ENCODE assay signal across 19 cellular contexts in the genomic region with DNA sequence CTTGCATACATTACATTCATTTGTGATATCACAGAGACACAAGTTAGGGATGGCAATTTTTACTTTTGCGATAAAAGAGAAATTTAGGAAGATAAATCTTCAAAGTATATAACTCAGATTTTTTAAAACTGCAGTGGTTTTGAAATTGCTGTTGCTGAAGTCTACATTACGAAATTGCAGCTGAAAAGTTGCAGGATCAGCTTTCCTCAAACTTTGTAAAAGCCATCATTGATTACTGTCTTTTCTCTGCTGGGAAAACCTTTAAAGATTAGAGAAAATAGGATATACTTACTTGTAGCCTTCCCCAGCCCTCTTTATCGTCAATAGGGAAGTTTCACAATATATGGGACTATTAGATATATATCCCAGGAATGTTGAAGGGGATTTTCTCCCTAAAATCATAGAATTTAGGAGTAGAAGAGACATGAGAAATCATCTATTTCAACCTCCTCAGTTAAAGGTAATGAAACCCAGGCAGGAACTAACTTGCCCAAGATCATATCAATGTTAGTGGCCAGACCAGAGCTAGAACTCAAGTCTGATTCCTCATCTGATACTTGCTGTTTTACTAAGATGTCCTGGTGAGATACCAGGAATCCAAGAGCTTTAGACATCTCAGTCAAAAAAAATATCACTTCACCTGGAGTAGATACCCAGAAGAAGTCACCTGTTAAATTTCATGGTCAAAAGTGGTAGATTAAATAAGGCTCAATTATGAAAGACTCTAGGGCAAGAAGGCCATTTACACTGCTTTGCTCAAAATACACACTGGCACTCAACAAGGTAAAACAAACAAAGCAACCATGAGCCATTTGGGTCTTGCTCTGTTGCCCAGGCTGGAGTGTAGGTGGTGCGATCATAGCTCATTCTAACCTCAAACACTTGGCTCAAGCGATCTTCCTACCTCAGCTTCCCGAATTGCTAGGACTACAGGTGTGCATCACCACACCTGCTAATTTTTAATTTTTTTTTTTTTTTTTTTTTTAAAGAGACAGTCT. TPM values are rescaled to one million over a fixed set of nuclear protein-coding genes. Genes with fewer than 3 reads are reported as not detected.
DNase-seq lines count a peak whose midpoint lies in the region; ATAC-seq and TF ChIP-seq lines count a peak whose summit lies in the region.
"Had no signal": no experiment of that assay in that cellular context is flagged by ENCODE, and none has a peak within 500 bp of the region (broad histone marks: within the 10 kb centered on the region; RNA-seq: fewer than 3 reads in every experiment).

No MANE protein-coding gene starts in this region.

- no peaks in the 10 kb centered on the region for H4K20me1 ChIP-seq in mammary epithelial cell (ENCODE audit: insufficient read depth, low read length)

- BruUV-seq in mammary epithelial cell (replicated peaks; lab: Mats Ljungman, UMichigan) (no TSS peak), MCF 10A (replicated peaks; lab: Mats Ljungman, UMichigan) (no TSS peak)

- H3K4me1 Mint-ChIP-seq in MCF 10A (ENCODE audit: insufficient read depth, unreplicated experiment) (peaks cover 8% of the 10 kb centered on the region), WTC11 (no peaks in the 10 kb centered on the region)
- H3K4me1 Mint-ChIP-seq: activated B cell treated with CpG ODN at 0.5 μM for 24 hours had no signal

- H3K79me2 ChIP-seq in mammary epithelial cell (ENCODE audit: insufficient read depth, low read length) = peaks cover 15% of the 10 kb centered on the region

- WGBS in mammary epithelial cell (ENCODE audit: low coverage, missing lambda C conversion rate) = 87% methylated on average over 6 of the region's 6 CpGs

- H3K9ac ChIP-seq in mammary epithelial cell (ENCODE audit: insufficient read depth, low read length) = no peak overlapping the region

- TF ChIP-seq CTCF in mammary epithelial cell (conservative IDR thresholded peaks at IDR 0.05 in 1 of 2, IDR thresholded peaks at IDR 0.05 in 1 of 2; ENCODE audit: extremely low read depth in 1 of 2, insufficient read depth in 1 of 2, low read depth in 1 of 2, low read length in 2 of 2) = no peak
- no peak for TF ChIP-seq CTCF in MCF 10A (IDR thresholded peaks at IDR 0.05; ENCODE audit: unreplicated experiment)
- TF ChIP-seq CTCF in WTC11 (IDR thresholded peaks at IDR 0.05) = no peak
- no peak for TF ChIP-seq CTCF in fibroblast of pulmonary artery (IDR thresholded peaks at IDR 0.05; ENCODE audit: low read length, missing control alignments)

- dilution Hi-C loops in mammary epithelial cell (cut with HindIII; ENCODE audit: low sequenced_read_pairs) = no loop called here

- no peak overlapping the region for H3K27ac Mint-ChIP-seq in MCF 10A (ENCODE audit: low read depth, unreplicated experiment)
- no peak overlapping the region for H3K27ac Mint-ChIP-seq in WTC11
- H3K27ac Mint-ChIP-seq: activated B cell treated with CpG ODN at 0.5 μM for 24 hours; activated T-helper 2 cell treated with anti-CD3 and anti-CD28 coated beads, Interferon-gamma antibody, Interleukin-2, Interleukin-4, amounts not matched to agents 10 μg/mL and 5 μg/mL and 100 μg/mL, durations not matched to agents 14 hours and 24 hours and 36 hours; CD8-positive, alpha-beta T cell; progenitor cell of endocrine pancreas had no signal

- H3K27me3 Mint-ChIP-seq in MCF 10A (ENCODE audit: insufficient read depth, unreplicated experiment) = no peaks in the 10 kb centered on the region
- no peaks in the 10 kb centered on the region for H3K27me3 Mint-ChIP-seq in WTC11 (ENCODE audit: low read depth)
- H3K27me3 Mint-ChIP-seq: activated B cell treated with CpG ODN at 0.5 μM for 24 hours, progenitor cell of endocrine pancreas had no signal

- no peak overlapping the region for H3K4me3 Mint-ChIP-seq in MCF 10A (ENCODE audit: unreplicated experiment)
- no peak overlapping the region for H3K4me3 Mint-ChIP-seq in WTC11
- H3K4me3 Mint-ChIP-seq: activated B cell treated with CpG ODN at 0.5 μM for 24 hours; CD8-positive, alpha-beta T cell had no signal

- intact Hi-C loops in mammary epithelial cell (cut with micrococcal nuclease) (no loop called here), MCF 10A (cut with micrococcal nuclease) (no loop called here), head of caudate nucleus (cut with DNase I) (no loop called here)

- H3K4me2 ChIP-seq in mammary epithelial cell (ENCODE audit: insufficient read depth, low read depth, low read length) = no peak overlapping the region

- ATAC-seq in WTC11 = no peak
- ATAC-seq in HG02623 (IDR thresholded peaks at IDR 0.05; ENCODE audit: unreplicated experiment) = no peak
- ATAC-seq: CD8-positive, alpha-beta T cell; HCT116 had no signal

- no peak overlapping the region for H3K27ac ChIP-seq in mammary epithelial cell (ENCODE audit: insufficient read depth, low read depth, low read length)
- H3K27ac ChIP-seq: cardiac muscle cell, suprapubic skin, vagina had no signal

- H3K4me1 ChIP-seq in mammary epithelial cell (ENCODE audit: insufficient read depth, low read length) (peaks cover 5% of the 10 kb centered on the region), HAP-1 (no peaks in the 10 kb centered on the region)
- H3K4me1 ChIP-seq: vagina had no signal

- no peaks in the 10 kb centered on the region for H3K9me3 Mint-ChIP-seq in MCF 10A (ENCODE audit: unreplicated experiment)
- H3K9me3 Mint-ChIP-seq in WTC11 = no peaks in the 10 kb centered on the region
- H3K9me3 Mint-ChIP-seq: activated B cell treated with CpG ODN at 0.5 μM for 24 hours; activated T-helper 2 cell treated with anti-CD3 and anti-CD28 coated beads, Interferon-gamma antibody, Interleukin-2, Interleukin-4, amounts not matched to agents 10 μg/mL and 5 μg/mL and 100 μg/mL, durations not matched to agents 14 hours and 24 hours and 36 hours; CD8-positive, alpha-beta T cell had no signal

- DNase-seq in mammary epithelial cell (peak; percentile 36), MCF 10A (ENCODE audit: unreplicated experiment) (no peak), WTC11 (ENCODE audit: low spot score) (no peak), fibroblast of pulmonary artery (ENCODE audit: low read depth) (peak; percentile 5), HAP-1 (ENCODE audit: low spot score in 2 of 2) (no peak), head of caudate nucleus (no peak)
- DNase-seq: activated B cell treated with CpG ODN at 0.5 μM for 24 hours; amniotic stem cell; CD8-positive, alpha-beta T cell; MM.1S; NCI-H526 treated with DMSO at 0.1 percent for 48 hours had no signal

- CTCF ChIA-PET in mammary epithelial cell (lab: Charles Lee; ENCODE audit: low non-redundant PET) = no interaction called here
- CTCF ChIA-PET in MCF 10A (lab: Yijun Ruan, JAX) = interaction anchor here (0.7 to 0.9 kb wide), 3 partner anchors 10 to 251 kb away, joined by 3 to 6 read pairs (median 3); no protein-coding TSS in a partner anchor
- CTCF ChIA-PET in WTC11 (lab: Charles Lee) = no interaction called here

- no peaks in the 10 kb centered on the region for H3K27me3 ChIP-seq in mammary epithelial cell (ENCODE audit: insufficient read depth, low read length)
- no peaks in the 10 kb centered on the region for H3K27me3 ChIP-seq in HAP-1 (ENCODE audit: low read depth)
- H3K27me3 ChIP-seq: cardiac muscle cell, suprapubic skin, vagina had no signal

- H3K36me3 Mint-ChIP-seq in MCF 10A (ENCODE audit: insufficient read depth, unreplicated experiment) (peaks cover 100% of the 10 kb centered on the region), WTC11 (peaks cover 75% of the 10 kb centered on the region)

- H3K9me3 ChIP-seq in mammary epithelial cell (replicated peaks; ENCODE audit: insufficient read depth, low read length) (no peaks in the 10 kb centered on the region), HAP-1 (no peaks in the 10 kb centered on the region)
- H3K9me3 ChIP-seq: suprapubic skin, vagina had no signal

- POLR2A ChIA-PET in MCF 10A (lab: Yijun Ruan, JAX) (interaction anchor here (0.6 to 1.5 kb wide), 5 partner anchors 10 to 215 kb away, joined by 3 to 4 read pairs (median 3); a partner anchor contains a TSS), WTC11 (lab: Charles Lee) (no interaction called here)

- H3K36me3 ChIP-seq in mammary epithelial cell (ENCODE audit: insufficient read depth, low read length) = peaks cover 62% of the 10 kb centered on the region
- peaks cover 94% of the 10 kb centered on the region for H3K36me3 ChIP-seq in HAP-1 (replicated peaks)

- H2AFZ ChIP-seq in mammary epithelial cell (ENCODE audit: low read depth, low read length) = no peak overlapping the region

- no peak overlapping the region for H3K4me3 ChIP-seq in mammary epithelial cell (replicated peaks in 1 of 3; ENCODE audit: insufficient read depth in 1 of 3, low read depth in 2 of 3, low read length in 3 of 3)
- no peak overlapping the region for H3K4me3 ChIP-seq in fibroblast of pulmonary artery (replicated peaks; ENCODE audit: low read depth, low read length)
- H3K4me3 ChIP-seq in HAP-1 = no peak overlapping the region
- H3K4me3 ChIP-seq: cardiac muscle cell, lung, suprapubic skin, vagina had no signal

- in situ Hi-C loops in mammary epithelial cell (cut with MboI; ENCODE audit: low sequenced_read_pairs in 2 of 2) (loop anchor here in 1 of 2 donors (25.0 kb wide), 1 partner anchor 938 kb away; no protein-coding TSS in a partner anchor), HAP-1 (cut with MboI; ENCODE audit: low sequenced_read_pairs) (loop anchor here (25.0 kb wide), 1 partner anchor 963 kb away; no protein-coding TSS in a partner anchor)

TF ChIP-seq in WTC11, 78 proteins besides CTCF, POLR2A, EP300 and RAD21:
- TF ChIP-seq ZNF121 (CRISPR knock-in tag; IDR thresholded peaks at IDR 0.05) (peak; percentile 88), ZBTB21 (CRISPR knock-in tag; IDR thresholded peaks at IDR 0.05; ENCODE audit: borderline replicate concordance) (no peak)
TF ChIP-seq in WTC11: peak in this region for 1.

RNA-seq across cellular contexts. Expression of a gene that starts 10.6 kb away (rescaled TPM):
- 1 to 10 TPM; 1.7 to 2.3 TPM for total RNA-seq in mammary epithelial cell
- polyA plus RNA-seq in mammary epithelial cell = 1.0 TPM
- polyA minus RNA-seq in mammary epithelial cell = not detected
- 0.86 and 1.2 TPM in 2 replicates for total RNA-seq in MCF 10A (2022)
- 3.7 to 4.2 TPM (median 4.1 TPM) in 3 replicates for total RNA-seq in WTC11 (2021)
- polyA plus RNA-seq: cardiac muscle cell had no signal

RNA-seq across cellular contexts. Expression of a gene that starts 41.4 kb away (rescaled TPM):
- total RNA-seq in mammary epithelial cell (10 to 100 TPM; 71.7 to 87.2 TPM), MCF 10A (2022) (128 and 130 TPM in 2 replicates), WTC11 (2021) (83.0 to 106 TPM (median 91.9 TPM) in 3 replicates)
- 40.3 TPM for polyA plus RNA-seq in mammary epithelial cell
- 32.7 TPM for polyA minus RNA-seq in mammary epithelial cell

Comparison
In these comparisons a context has a peak if more than half of its experiments do, and no peak if none do; other contexts are left out.
1. DNase-seq: peak in mammary epithelial cell (single experiment) and fibroblast of pulmonary artery (single experiment); none in MCF 10A (single experiment), WTC11 (single experiment), HAP-1 (0 of 2) and head of caudate nucleus (0 of 42).